16 cellular contexts compared by ENCODE assay signal in the genomic region with DNA sequence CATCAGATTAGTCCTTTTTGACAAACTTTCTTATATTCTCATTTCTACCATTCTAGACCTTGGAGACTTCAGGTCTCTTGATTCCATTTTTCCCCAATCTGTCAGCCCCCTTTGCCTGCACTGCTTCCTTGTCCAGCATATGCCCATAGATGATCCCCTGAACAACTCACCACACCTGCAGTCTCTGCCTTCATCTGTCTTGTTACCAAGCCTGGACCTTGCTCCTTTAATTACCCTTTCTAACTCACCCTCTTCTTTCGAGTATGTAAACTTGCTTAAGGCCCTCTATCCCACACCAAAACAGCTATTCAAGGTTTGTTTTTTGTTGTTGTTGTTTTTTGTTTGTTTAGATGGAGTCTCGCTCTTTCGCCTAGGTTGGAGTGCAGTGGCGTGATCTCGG. TPM values are rescaled to one million over a fixed set of nuclear protein-coding genes. Genes with fewer than 3 reads are reported as not detected.
DNase-seq lines count a peak whose midpoint lies in the region; ATAC-seq and TF ChIP-seq lines count a peak whose summit lies in the region.
"Had no signal": no experiment of that assay in that cellular context is flagged by ENCODE, and none has a peak within 500 bp of the region (broad histone marks: within the 10 kb centered on the region; RNA-seq: fewer than 3 reads in every experiment).

No MANE protein-coding gene starts in this region.

- intact Hi-C loops in breast epithelium (cut with DNase I; ENCODE audit: low total_unique reads), result no loop called here

- H3K4me1 ChIP-seq in breast epithelium, result no peaks in the 10 kb centered on the region

- H3K9me3 ChIP-seq in breast epithelium, result no peaks in the 10 kb centered on the region
- H3K9me3 ChIP-seq: BLaER1 had no signal

- peaks cover 50% of the 10 kb centered on the region for H3K36me3 Mint-ChIP-seq in stimulated activated naive CD8-positive, alpha-beta T cell treated with anti-CD3 and anti-CD28 coated beads, Interleukin-15, Interleukin-2, amounts not matched to agents 100 ng/mL and 50 ng/mL, for 24 hours (ENCODE audit: low read depth)
- H3K36me3 Mint-ChIP-seq in brain (peaks cover 56% of the 10 kb centered on the region), nephron progenitor cell (ENCODE audit: low read depth) (peaks cover 23% of the 10 kb centered on the region)

- no peak for TF ChIP-seq POLR2A in breast epithelium (IDR thresholded peaks at IDR 0.05)

- H3K4me1 Mint-ChIP-seq in stimulated activated naive CD8-positive, alpha-beta T cell treated with anti-CD3 and anti-CD28 coated beads, Interleukin-15, Interleukin-2, amounts not matched to agents 100 ng/mL and 50 ng/mL, for 24 hours (ENCODE audit: low read depth), result peaks cover 25% of the 10 kb centered on the region
- H3K4me1 Mint-ChIP-seq in stimulated activated naive CD8-positive, alpha-beta T cell treated with anti-CD3 and anti-CD28 coated beads, Interleukin-15, amount 100 ng/mL, for 72 hours, result peaks cover 29% of the 10 kb centered on the region
- peaks cover 23% of the 10 kb centered on the region for H3K4me1 Mint-ChIP-seq in brain
- H3K4me1 Mint-ChIP-seq in nephron progenitor cell, result peaks cover 5% of the 10 kb centered on the region

- H3K27me3 Mint-ChIP-seq in stimulated activated naive CD8-positive, alpha-beta T cell treated with anti-CD3 and anti-CD28 coated beads, Interleukin-15, Interleukin-2, amounts not matched to agents 100 ng/mL and 50 ng/mL, for 24 hours, result no peaks in the 10 kb centered on the region
- no peaks in the 10 kb centered on the region for H3K27me3 Mint-ChIP-seq in stimulated activated naive CD8-positive, alpha-beta T cell treated with anti-CD3 and anti-CD28 coated beads, Interleukin-15, amount 100 ng/mL, for 72 hours
- H3K27me3 Mint-ChIP-seq in brain (no peaks in the 10 kb centered on the region), nephron progenitor cell (ENCODE audit: low read depth, poor library complexity) (no peaks in the 10 kb centered on the region)

- no peaks in the 10 kb centered on the region for H3K27me3 ChIP-seq in breast epithelium
- H3K27me3 ChIP-seq: BLaER1 had no signal

- no peak overlapping the region for H3K27ac ChIP-seq in breast epithelium
- H3K27ac ChIP-seq: BLaER1 had no signal

- no peak for DNase-seq in stimulated activated naive CD8-positive, alpha-beta T cell treated with anti-CD3 and anti-CD28 coated beads, Interleukin-15, amount 100 ng/mL, for 72 hours
- no peak for DNase-seq in nephron progenitor cell
- no peak for DNase-seq in NCI-H2171 treated with DMSO at 0.1 percent for 48 hours (lab: John Stamatoyannopoulos, UW)
- no peak for DNase-seq in breast epithelium (ENCODE audit: low spot score in 2 of 2)
- DNase-seq in NCI-H146 (lab: John Stamatoyannopoulos, UW), result no peak
- DNase-seq: DMS79; GOT3; NCI-H1092 treated with DMSO at 0.1 percent for 48 hours; NCI-H2081 treated with DMSO at 0.1 percent for 48 hours; NCI-H510A; NCI-H748 treated with DMSO at 0.1 percent for 48 hours; NK-92 treated with Interleukin-12 subunit alpha and Interleukin-12 subunit beta, amount 100 ng/mL, for 24 hours; Right ventricle myocardium superior had no signal

- H3K4me3 ChIP-seq in breast epithelium, result no peak overlapping the region
- H3K4me3 ChIP-seq: BLaER1 had no signal

- H3K36me3 ChIP-seq in breast epithelium, result no peaks in the 10 kb centered on the region

- H3K27ac Mint-ChIP-seq in stimulated activated naive CD8-positive, alpha-beta T cell treated with anti-CD3 and anti-CD28 coated beads, Interleukin-15, Interleukin-2, amounts not matched to agents 100 ng/mL and 50 ng/mL, for 24 hours, result peak overlapping the region; percentile 22
- H3K27ac Mint-ChIP-seq in stimulated activated naive CD8-positive, alpha-beta T cell treated with anti-CD3 and anti-CD28 coated beads, Interleukin-15, amount 100 ng/mL, for 72 hours, result peak overlapping the region in 1 of 2 donors; percentile 41
- peak overlapping the region in 3 of 5 experiments; percentile 13 to 86 (median 36) for H3K27ac Mint-ChIP-seq in brain
- H3K27ac Mint-ChIP-seq in nephron progenitor cell, result peak overlapping the region; percentile 7

- H3K4me3 Mint-ChIP-seq in stimulated activated naive CD8-positive, alpha-beta T cell treated with anti-CD3 and anti-CD28 coated beads, Interleukin-15, Interleukin-2, amounts not matched to agents 100 ng/mL and 50 ng/mL, for 24 hours, result no peak overlapping the region
- no peak overlapping the region for H3K4me3 Mint-ChIP-seq in stimulated activated naive CD8-positive, alpha-beta T cell treated with anti-CD3 and anti-CD28 coated beads, Interleukin-15, amount 100 ng/mL, for 72 hours
- H3K4me3 Mint-ChIP-seq in brain, result peak overlapping the region in 1 of 5 experiments; percentile 33
- no peak overlapping the region for H3K4me3 Mint-ChIP-seq in nephron progenitor cell

- no peaks in the 10 kb centered on the region for H3K9me3 Mint-ChIP-seq in stimulated activated naive CD8-positive, alpha-beta T cell treated with anti-CD3 and anti-CD28 coated beads, Interleukin-15, Interleukin-2, amounts not matched to agents 100 ng/mL and 50 ng/mL, for 24 hours
- no peaks in the 10 kb centered on the region for H3K9me3 Mint-ChIP-seq in stimulated activated naive CD8-positive, alpha-beta T cell treated with anti-CD3 and anti-CD28 coated beads, Interleukin-15, amount 100 ng/mL, for 72 hours
- H3K9me3 Mint-ChIP-seq in brain (no peaks in the 10 kb centered on the region), nephron progenitor cell (no peaks in the 10 kb centered on the region)

- TF ChIP-seq CTCF in brain (conservative IDR thresholded peaks at IDR 0.05), result no peak
- TF ChIP-seq CTCF in nephron progenitor cell (IDR thresholded peaks at IDR 0.05), result no peak
- no peak for TF ChIP-seq CTCF in breast epithelium (IDR thresholded peaks at IDR 0.05)

- ATAC-seq in stimulated activated naive CD8-positive, alpha-beta T cell treated with anti-CD3 and anti-CD28 coated beads, Interleukin-15, amount 100 ng/mL, for 72 hours, result no peak

RNA-seq across cellular contexts. Expression of a gene that starts 9.6 kb away (rescaled TPM):
- 59.5 TPM for polyA plus RNA-seq in brain (ENCODE audit: insufficient read depth, low read depth, low replicate concordance)
- total RNA-seq in breast epithelium, result 100 to 1,000 TPM in 1 of 3 donors, 10 to 100 TPM in 2; 66.7 to 139 (median 95.4) TPM

RNA-seq across cellular contexts. Expression of a gene that starts 17.8 kb away (rescaled TPM):
- 18.3 TPM for polyA plus RNA-seq in brain (ENCODE audit: insufficient read depth, low read depth, low replicate concordance)
- total RNA-seq in breast epithelium, result 1,000 to 10,000 TPM in 1 of 3 donors, 100 to 1,000 TPM in 2; 235 to 4,731 (median 280) TPM

RNA-seq across cellular contexts. Expression of a gene that starts 36.5 kb away (rescaled TPM):
- polyA plus RNA-seq in brain (ENCODE audit: insufficient read depth, low read depth, low replicate concordance), result 85.1 TPM
- total RNA-seq in breast epithelium, result 10 to 100 TPM; 50.6 to 56.7 (median 51.5) TPM

RNA-seq across cellular contexts. Expression of a gene that starts 45.5 kb away (rescaled TPM):
- polyA plus RNA-seq in brain (ENCODE audit: insufficient read depth, low read depth, low replicate concordance), result 33.5 TPM
- total RNA-seq in breast epithelium, result 10 to 100 TPM; 25.0 to 40.1 (median 32.4) TPM
